Comparison of ENCODE assay signal across 15 cellular contexts in genomic region chr5:143205879-143206193, GRCh38.
DNase-seq lines count a peak whose midpoint lies in the region; ATAC-seq, FAIRE-seq and TF ChIP-seq lines count a peak whose summit lies in the region.
"Had no signal": no experiment of that assay in that cellular context is flagged by ENCODE, and none has a peak within 500 bp of the region (broad histone marks: within the 10 kb centered on the region; RNA-seq: fewer than 3 reads in every experiment).

No MANE protein-coding gene starts in this region.

- intact Hi-C loops in esophagus muscularis mucosa (cut with DNase I), result no loop called here
- intact Hi-C loops in activated T-helper 2 cell treated with anti-CD3 and anti-CD28 coated beads, Interferon-gamma antibody, Interleukin-2, Interleukin-4, amounts not matched to agents 10 μg/mL and 5 μg/mL and 100 μg/mL, durations not matched to agents 14 hours and 24 hours and 36 hours (cut with micrococcal nuclease), result no loop called here

- H3K4me3 Mint-ChIP-seq in activated T-cell treated with anti-CD3 and anti-CD28 coated beads, Interleukin-2, amount 50 U/mL, for 4 hours, result peak overlapping the region; percentile 29
- no peak overlapping the region for H3K4me3 Mint-ChIP-seq in astrocyte (ENCODE audit: unreplicated experiment)
- H3K4me3 Mint-ChIP-seq in stimulated activated memory B cell treated with anti-CD40 and anti-IgM and Interleukin-4, amounts not matched to agents 10 μg/mL and 1 μg/mL and 100 μg/mL, for 72 hours, result peak overlapping the region; percentile 13
- no peak overlapping the region for H3K4me3 Mint-ChIP-seq in activated T-helper 2 cell treated with anti-CD3 and anti-CD28 coated beads, Interferon-gamma antibody, Interleukin-2, Interleukin-4, amounts not matched to agents 10 μg/mL and 5 μg/mL and 100 μg/mL, durations not matched to agents 14 hours and 24 hours and 36 hours (ENCODE audit: low read depth)
- H3K4me3 Mint-ChIP-seq: activated naive CD8-positive, alpha-beta T cell; GM23338 had no signal

- H2AFZ ChIP-seq in astrocyte (ENCODE audit: low read depth, low read length), result no peak overlapping the region
- H2AFZ ChIP-seq: GM23338 had no signal

- DNase-seq in activated T-cell treated with anti-CD3 and anti-CD28 coated beads, Interleukin-2, amount 50 U/mL, for 4 hours, result no peak
- no peak for DNase-seq in activated T-cell treated with anti-CD3 and anti-CD28 coated beads, Interleukin-2, amount 50 U/mL, for 1 hour
- no peak for DNase-seq in astrocyte (ENCODE audit: low read depth)
- no peak for DNase-seq in esophagus muscularis mucosa (ENCODE audit: extremely low spot score)
- no peak for DNase-seq in activated T-helper 2 cell treated with anti-CD3 and anti-CD28 coated beads, Interferon-gamma antibody, Interleukin-2, Interleukin-4, amounts not matched to agents 10 μg/mL and 5 μg/mL and 100 μg/mL, durations not matched to agents 14 hours and 24 hours and 36 hours (ENCODE audit: low spot score)
- DNase-seq in activated CD8-positive, alpha-beta memory T cell treated with anti-CD3 and anti-CD28 coated beads, Interleukin-2, amount 50 U/mL, for 4 hours, result no peak
- DNase-seq: activated CD4-positive, alpha-beta T cell treated with anti-CD3 and anti-CD28 coated beads, Interleukin-2, amount 50 U/mL, for 4 hours; DMS153; kidney; small intestine; transverse colon had no signal

- H3K9me3 Mint-ChIP-seq in activated T-cell treated with anti-CD3 and anti-CD28 coated beads, Interleukin-2, amount 50 U/mL, for 4 hours, result peaks cover 5% of the 10 kb centered on the region
- H3K9me3 Mint-ChIP-seq in astrocyte (ENCODE audit: unreplicated experiment), result no peaks in the 10 kb centered on the region
- H3K9me3 Mint-ChIP-seq in stimulated activated memory B cell treated with anti-CD40 and anti-IgM and Interleukin-4, amounts not matched to agents 10 μg/mL and 1 μg/mL and 100 μg/mL, for 72 hours, result peaks cover 3% of the 10 kb centered on the region
- H3K9me3 Mint-ChIP-seq in activated T-helper 2 cell treated with anti-CD3 and anti-CD28 coated beads, Interferon-gamma antibody, Interleukin-2, Interleukin-4, amounts not matched to agents 10 μg/mL and 5 μg/mL and 100 μg/mL, durations not matched to agents 14 hours and 24 hours and 36 hours, result peaks cover 7% of the 10 kb centered on the region

- 90% methylated on average over 3 of the region's 3 CpGs for WGBS in esophagus muscularis mucosa

- TF ChIP-seq CTCF in astrocyte (IDR thresholded peaks at IDR 0.05; ENCODE audit: insufficient read depth, low read depth, low read length), result no peak
- no peak for TF ChIP-seq CTCF in esophagus muscularis mucosa (IDR thresholded peaks at IDR 0.05)

- no peak for TF ChIP-seq EP300 in esophagus muscularis mucosa (IDR thresholded peaks at IDR 0.05)

- H3K36me3 ChIP-seq in astrocyte (ENCODE audit: insufficient read depth, low read length) (no peaks in the 10 kb centered on the region), esophagus muscularis mucosa (no peaks in the 10 kb centered on the region)
- H3K36me3 ChIP-seq: transverse colon had no signal

- H3K9me3 ChIP-seq in astrocyte (ENCODE audit: insufficient read depth, low read depth, low read length), result no peaks in the 10 kb centered on the region
- no peaks in the 10 kb centered on the region for H3K9me3 ChIP-seq in esophagus muscularis mucosa
- H3K9me3 ChIP-seq: transverse colon had no signal

- no peak for FAIRE-seq in astrocyte (lab: Jason Lieb, UNC)
- FAIRE-seq: kidney, small intestine had no signal

- no peak overlapping the region for H3K4me2 ChIP-seq in astrocyte (ENCODE audit: low read length)
- H3K4me2 ChIP-seq: GM23338 had no signal

- H3K79me2 ChIP-seq in astrocyte (ENCODE audit: insufficient read depth, low read length), result no peaks in the 10 kb centered on the region

- no peak overlapping the region for H3K4me3 ChIP-seq in astrocyte (ENCODE audit: insufficient read depth, low read depth, low read length)
- no peak overlapping the region for H3K4me3 ChIP-seq in esophagus muscularis mucosa
- H3K4me3 ChIP-seq: GM23338, transverse colon had no signal

- peak in 1 of 2 donors; percentile 14 for ATAC-seq in activated T-cell treated with anti-CD3 and anti-CD28 coated beads, Interleukin-2, amount 50 U/mL, for 4 hours
- ATAC-seq in HG02571 (IDR thresholded peaks at IDR 0.05; ENCODE audit: unreplicated experiment), result peak; percentile 21
- ATAC-seq in stimulated activated memory B cell treated with anti-CD40 and anti-IgM and Interleukin-4, amounts not matched to agents 10 μg/mL and 1 μg/mL and 100 μg/mL, for 72 hours, result no peak
- ATAC-seq: GM23338 had no signal

- peaks cover 25% of the 10 kb centered on the region for H3K4me1 ChIP-seq in astrocyte (ENCODE audit: insufficient read depth, low read length)
- peaks cover 19 to 35% (median 22%) of the 10 kb centered on the region in 4 donors for H3K4me1 ChIP-seq in esophagus muscularis mucosa

- H3K27ac Mint-ChIP-seq in astrocyte (ENCODE audit: unreplicated experiment), result peak overlapping the region; percentile 34
- H3K27ac Mint-ChIP-seq in stimulated activated memory B cell treated with anti-CD40 and anti-IgM and Interleukin-4, amounts not matched to agents 10 μg/mL and 1 μg/mL and 100 μg/mL, for 72 hours, result peak overlapping the region; percentile 69
- no peak overlapping the region for H3K27ac Mint-ChIP-seq in activated T-helper 2 cell treated with anti-CD3 and anti-CD28 coated beads, Interferon-gamma antibody, Interleukin-2, Interleukin-4, amounts not matched to agents 10 μg/mL and 5 μg/mL and 100 μg/mL, durations not matched to agents 14 hours and 24 hours and 36 hours
- H3K27ac Mint-ChIP-seq: activated naive CD8-positive, alpha-beta T cell had no signal

- H3K4me1 Mint-ChIP-seq in activated T-cell treated with anti-CD3 and anti-CD28 coated beads, Interleukin-2, amount 50 U/mL, for 4 hours (ENCODE audit: low read depth), result peaks cover 23% of the 10 kb centered on the region
- peaks cover 34% of the 10 kb centered on the region for H3K4me1 Mint-ChIP-seq in astrocyte (ENCODE audit: low read depth, unreplicated experiment)
- H3K4me1 Mint-ChIP-seq in stimulated activated memory B cell treated with anti-CD40 and anti-IgM and Interleukin-4, amounts not matched to agents 10 μg/mL and 1 μg/mL and 100 μg/mL, for 72 hours, result peaks cover 25% of the 10 kb centered on the region
- peaks cover 26% of the 10 kb centered on the region for H3K4me1 Mint-ChIP-seq in activated T-helper 2 cell treated with anti-CD3 and anti-CD28 coated beads, Interferon-gamma antibody, Interleukin-2, Interleukin-4, amounts not matched to agents 10 μg/mL and 5 μg/mL and 100 μg/mL, durations not matched to agents 14 hours and 24 hours and 36 hours (ENCODE audit: low read depth)

- no peak overlapping the region for H3K9ac ChIP-seq in astrocyte (ENCODE audit: low read length)

- H3K27ac ChIP-seq in astrocyte (ENCODE audit: low read depth, low read length) (peak overlapping the region; percentile 30), esophagus muscularis mucosa (replicated peaks in 1 of 4) (no peak overlapping the region)
- H3K27ac ChIP-seq: transverse colon had no signal

- H3K27me3 Mint-ChIP-seq in activated T-cell treated with anti-CD3 and anti-CD28 coated beads, Interleukin-2, amount 50 U/mL, for 4 hours (ENCODE audit: low read depth), result no peaks in the 10 kb centered on the region
- H3K27me3 Mint-ChIP-seq in astrocyte (ENCODE audit: low read depth, unreplicated experiment), result no peaks in the 10 kb centered on the region
- H3K27me3 Mint-ChIP-seq in stimulated activated memory B cell treated with anti-CD40 and anti-IgM and Interleukin-4, amounts not matched to agents 10 μg/mL and 1 μg/mL and 100 μg/mL, for 72 hours, result no peaks in the 10 kb centered on the region
- no peaks in the 10 kb centered on the region for H3K27me3 Mint-ChIP-seq in activated T-helper 2 cell treated with anti-CD3 and anti-CD28 coated beads, Interferon-gamma antibody, Interleukin-2, Interleukin-4, amounts not matched to agents 10 μg/mL and 5 μg/mL and 100 μg/mL, durations not matched to agents 14 hours and 24 hours and 36 hours (ENCODE audit: low read depth)
- H3K27me3 Mint-ChIP-seq: activated naive CD8-positive, alpha-beta T cell had no signal

- no peaks in the 10 kb centered on the region for H4K20me1 ChIP-seq in astrocyte (ENCODE audit: insufficient read depth, low read length)

- H3K36me3 Mint-ChIP-seq in activated T-cell treated with anti-CD3 and anti-CD28 coated beads, Interleukin-2, amount 50 U/mL, for 4 hours (ENCODE audit: insufficient read depth), result peaks cover 15% of the 10 kb centered on the region
- H3K36me3 Mint-ChIP-seq in astrocyte (ENCODE audit: low read depth, unreplicated experiment), result no peaks in the 10 kb centered on the region
- H3K36me3 Mint-ChIP-seq in stimulated activated memory B cell treated with anti-CD40 and anti-IgM and Interleukin-4, amounts not matched to agents 10 μg/mL and 1 μg/mL and 100 μg/mL, for 72 hours, result peaks cover 24% of the 10 kb centered on the region
- H3K36me3 Mint-ChIP-seq in activated T-helper 2 cell treated with anti-CD3 and anti-CD28 coated beads, Interferon-gamma antibody, Interleukin-2, Interleukin-4, amounts not matched to agents 10 μg/mL and 5 μg/mL and 100 μg/mL, durations not matched to agents 14 hours and 24 hours and 36 hours (ENCODE audit: low read depth), result peaks cover 31% of the 10 kb centered on the region

- no peak for TF ChIP-seq POLR2A in esophagus muscularis mucosa (IDR thresholded peaks at IDR 0.05; ENCODE audit: low read depth)

- no peaks in the 10 kb centered on the region for H3K27me3 ChIP-seq in astrocyte (ENCODE audit: insufficient read depth, low read length)
- H3K27me3 ChIP-seq in esophagus muscularis mucosa, result no peaks in the 10 kb centered on the region
- H3K27me3 ChIP-seq: transverse colon had no signal

Comparison
In these comparisons a context has a peak if more than half of its experiments do, and no peak if none do; other contexts are left out.
1. H3K4me3 Mint-ChIP-seq: peak in activated T-cell treated with anti-CD3 and anti-CD28 coated beads, Interleukin-2, amount 50 U/mL, for 4 hours (single experiment) and stimulated activated memory B cell treated with anti-CD40 and anti-IgM and Interleukin-4, amounts not matched to agents 10 μg/mL and 1 μg/mL and 100 μg/mL, for 72 hours (single experiment); none in astrocyte (single experiment) and activated T-helper 2 cell treated with anti-CD3 and anti-CD28 coated beads, Interferon-gamma antibody, Interleukin-2, Interleukin-4, amounts not matched to agents 10 μg/mL and 5 μg/mL and 100 μg/mL, durations not matched to agents 14 hours and 24 hours and 36 hours (single experiment).